Comparison of ENCODE assay signal across 23 cellular contexts in the genomic region with DNA sequence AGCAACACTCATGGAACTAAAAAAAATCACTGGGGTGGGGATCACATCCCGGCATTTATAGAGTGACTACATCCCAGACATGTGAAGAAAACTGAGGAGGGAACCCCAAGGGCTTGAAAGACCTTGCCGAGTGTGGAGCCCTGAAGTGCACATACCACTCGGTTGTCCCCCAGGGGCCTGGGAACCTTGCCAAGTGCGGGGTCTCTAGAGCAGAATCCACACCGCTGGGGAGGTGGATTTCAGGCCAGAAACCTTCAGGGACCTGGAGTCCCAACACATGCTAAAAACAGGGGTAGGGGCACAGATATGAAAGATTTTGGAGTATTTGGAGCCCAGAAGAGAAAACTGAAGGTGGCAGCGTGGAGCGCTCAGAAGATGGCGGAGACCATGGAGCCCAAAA. TPM values are rescaled to one million over a fixed set of nuclear protein-coding genes. Genes with fewer than 3 reads are reported as not detected.
"Had no signal": no experiment of that assay in that cellular context is flagged by ENCODE, and none has a peak within 500 bp of the region (broad histone marks: within the 10 kb centered on the region; RNA-seq: fewer than 3 reads in every experiment).

No MANE protein-coding gene starts in this region.

- H3K4me1 Mint-ChIP-seq: activated naive CD8-positive, alpha-beta T cell treated with anti-CD3 and anti-CD28 coated beads for 36 hours; brain; central memory CD8-positive, alpha-beta T cell; neural crest cell had no signal

- H3K27me3 ChIP-seq: ovary had no signal

- H3K9me3 ChIP-seq: ovary had no signal

- H3K36me3 Mint-ChIP-seq: activated naive CD8-positive, alpha-beta T cell treated with anti-CD3 and anti-CD28 coated beads for 36 hours; brain; type B pancreatic cell had no signal

- H3K9me3 Mint-ChIP-seq: activated naive CD8-positive, alpha-beta T cell treated with anti-CD3 and anti-CD28 coated beads for 36 hours; central memory CD8-positive, alpha-beta T cell; type B pancreatic cell had no signal

- H3K27ac Mint-ChIP-seq: activated naive CD8-positive, alpha-beta T cell treated with anti-CD3 and anti-CD28 coated beads for 36 hours; brain; type B pancreatic cell had no signal

- H3K36me3 ChIP-seq: ovary had no signal

- H3K4me3 Mint-ChIP-seq: activated naive CD8-positive, alpha-beta T cell treated with anti-CD3 and anti-CD28 coated beads for 36 hours; brain; central memory CD8-positive, alpha-beta T cell; neural crest cell; type B pancreatic cell had no signal

- H3K4me3 ChIP-seq: coronary artery, ovary had no signal

- DNase-seq: activated CD4-positive, alpha-beta T cell treated with anti-CD3 and anti-CD28 coated beads, Interleukin-2, amount 50 U/mL, for 1 hour; activated CD8-positive, alpha-beta memory T cell treated with anti-CD3 and anti-CD28 coated beads for 24 hours; activated naive CD8-positive, alpha-beta T cell treated with anti-CD3 and anti-CD28 coated beads for 36 hours; effector CD4-positive, alpha-beta T cell; head of caudate nucleus; midbrain; stimulated activated CD4-positive, alpha-beta T cell treated with anti-CD3 and anti-CD28 coated beads, Interleukin-15, amount 100 ng/mL, for 24 hours; stimulated activated CD4-positive, alpha-beta T cell treated with anti-CD3 and anti-CD28 coated beads, Interleukin-4, amount 100 ng/mL, for 1 hour; stimulated activated naive CD4-positive, alpha-beta T cell; SW 1271 had no signal

RNA-seq across cellular contexts. Expression of gene ERICH4, which starts 35.2 kb away (rescaled TPM):
- total RNA-seq: activated naive CD8-positive, alpha-beta T cell treated with anti-CD3 and anti-CD28 coated beads for 36 hours; fibroblast of lung; frontal cortex; lower leg skin; myocyte; neural crest cell; ovary; SK-MEL-5; T-helper 2 cell treated with Interferon-gamma antibody and Interleukin-4, amounts not matched to agents 100 ng/mL and 5 ng/mL, for 36 hours had no signal
- polyA plus RNA-seq: fibroblast of lung, keratinocyte, ovary had no signal

RNA-seq across cellular contexts. Expression of gene B3GNT8, which starts 51.0 kb away (rescaled TPM):
- total RNA-seq: myocyte, SK-MEL-5 had no signal
